Comparison of ENCODE assay signal across 19 cellular contexts in the genomic region with DNA sequence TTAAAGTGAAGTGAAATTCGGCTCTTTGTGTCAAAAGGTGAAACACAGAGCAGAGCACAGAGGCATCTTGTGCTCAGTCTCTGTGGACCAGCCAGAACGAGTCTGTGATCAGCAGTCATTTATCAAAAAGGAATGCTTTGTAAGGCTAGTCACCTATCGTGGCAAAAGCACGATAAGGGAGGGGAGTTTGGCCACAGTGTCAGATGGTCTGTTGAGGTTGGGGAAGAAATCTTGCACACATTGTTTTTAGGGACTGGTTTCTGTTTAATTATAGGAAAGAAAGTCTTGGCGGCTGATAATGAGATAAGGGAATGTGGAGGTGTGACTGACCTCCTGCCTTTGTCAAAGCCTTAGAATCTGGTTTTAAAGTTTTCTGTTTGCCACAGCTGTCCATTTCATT. TPM values are rescaled to one million over a fixed set of nuclear protein-coding genes. Genes with fewer than 3 reads are reported as not detected.
DNase-seq lines count a peak whose midpoint lies in the region; ATAC-seq and TF ChIP-seq lines count a peak whose summit lies in the region.
"Had no signal": no experiment of that assay in that cellular context is flagged by ENCODE, and none has a peak within 500 bp of the region (broad histone marks: within the 10 kb centered on the region; RNA-seq: fewer than 3 reads in every experiment).

No MANE protein-coding gene starts in this region.

- no peak overlapping the region for H3K9ac ChIP-seq in BLaER1

- H3K4me2 ChIP-seq in BLaER1, result peak overlapping the region; percentile 20

- H3K36me3 ChIP-seq in BLaER1, result peaks cover 6% of the 10 kb centered on the region; the same call in 1 of the 2 replicates

- no peak for ATAC-seq in HG03432 (IDR thresholded peaks at IDR 0.05; ENCODE audit: unreplicated experiment)
- ATAC-seq in HG03521 (IDR thresholded peaks at IDR 0.05; ENCODE audit: unreplicated experiment), result no peak
- ATAC-seq: activated naive CD8-positive, alpha-beta T cell treated with anti-CD3 and anti-CD28 coated beads, Interleukin-2, amount 50 U/mL, for 24 hours had no signal

- peaks cover 14% of the 10 kb centered on the region for H3K9me3 ChIP-seq in BLaER1

- H3K4me3 ChIP-seq in BLaER1 (no peak overlapping the region), choroid plexus epithelial cell (ENCODE audit: low read depth, low read length) (no peak overlapping the region)

- H4K20me1 ChIP-seq in BLaER1, result no peaks in the 10 kb centered on the region

- H3K4me1 ChIP-seq in BLaER1, result peaks cover 32% of the 10 kb centered on the region

- H3K27me3 ChIP-seq in BLaER1, result no peaks in the 10 kb centered on the region

- DNase-seq in NCI-H69 (lab: John Stamatoyannopoulos, UW) (peak; percentile 82), choroid plexus epithelial cell (ENCODE audit: low read depth) (peak; percentile 23), lung microvascular endothelial cell (ENCODE audit: low read depth in 2 of 2) (peak; percentile 12 to 27), NCI-H524 treated with DMSO at 0.1 percent for 48 hours (lab: John Stamatoyannopoulos, UW) (no peak), NCI-H2081 (lab: John Stamatoyannopoulos, UW) (no peak)
- DNase-seq: activated CD4-positive, alpha-beta T cell treated with anti-CD3 and anti-CD28 coated beads, Interleukin-2, amount 50 U/mL, for 4 hours; activated naive CD8-positive, alpha-beta T cell treated with anti-CD3 and anti-CD28 coated beads, Interleukin-2, amount 50 U/mL, for 24 hours; cerebellar nuclear complex; COR-L47; glutamatergic neuron; HFFc6; kidney; NCI-H1105; SHP77 treated with DMSO at 0.1 percent for 48 hours; stimulated activated CD4-positive, alpha-beta T cell treated with anti-CD3 and anti-CD28 coated beads, Interleukin-15, amount 100 ng/mL, for 24 hours; T-helper 9 cell had no signal

- TF ChIP-seq CTCF in choroid plexus epithelial cell (conservative IDR thresholded peaks at IDR 0.05; ENCODE audit: low read depth, low read length), result no peak

- H3K27ac ChIP-seq in BLaER1, result no peak overlapping the region

RNA-seq across cellular contexts. Expression of gene KIAA1614, which starts 58.2 kb away (rescaled TPM):
- total RNA-seq in lung microvascular endothelial cell, result 1.5 and 3.6 TPM in 2 replicates

Comparison
In these comparisons a context has a peak if more than half of its experiments do, and no peak if none do; other contexts are left out.
1. DNase-seq: peak in NCI-H69 (single experiment), choroid plexus epithelial cell (single experiment) and lung microvascular endothelial cell (2 of 2); none in NCI-H524 treated with DMSO at 0.1 percent for 48 hours (single experiment) and NCI-H2081 (0 of 2).